ENCODE assay signal across 1 cellular context in genomic region chrX:119155416-119156035, GRCh38.
A peak's percentile ranks its signal among the peaks of the same experiment; 100 is the strongest.
TF ChIP-seq lines count a peak whose summit lies in the region.

No MANE protein-coding gene starts in this region.

TF ChIP-seq in K562, 482 proteins besides CTCF, POLR2A, EP300 and RAD21 (continued from another document):
- TF ChIP-seq VEZF1 (CRISPR knock-in tag; IDR thresholded peaks at IDR 0.05) (peak; percentile 44; the same call in 1 of the 2 replicates), CBFA2T3 (IDR thresholded peaks at IDR 0.05) (0 out of 2 replicates have a peak, but pooled peaks have one; percentile 5), MAFK (IDR thresholded peaks at IDR 0.05; ENCODE audit: low read length) (peak; percentile 38; the same call in 1 of the 2 replicates), RCOR1 (IDR thresholded peaks at IDR 0.05; ENCODE audit: borderline replicate concordance in 1 of 2, low read depth in 2 of 2, low read length in 2 of 2) (0 out of 4 replicates have a peak, but pooled peaks of 1 of the 2 experiments have one; percentile 27), CEBPG (CRISPR knock-in tag; IDR thresholded peaks at IDR 0.05) (0 out of 2 replicates have a peak, but pooled peaks have one; percentile 36), CEBPG (tag; conservative IDR thresholded peaks at IDR 0.05 in 1 of 2, IDR thresholded peaks at IDR 0.05 in 1 of 2) (peak; percentile 50 to 92; a peak in 3 of 4 replicates), NCOA1 (IDR thresholded peaks at IDR 0.05; ENCODE audit: low read depth) (no peak), NFE2 (IDR thresholded peaks at IDR 0.05; ENCODE audit: low read depth) (peak; percentile 56), POLR3A (IDR thresholded peaks at IDR 0.05; ENCODE audit: borderline replicate concordance, extremely low read depth, insufficient read depth, insufficient read length) (no peak), ARID1B (IDR thresholded peaks at IDR 0.05) (peak; percentile 26; the same call in 1 of the 2 replicates), ATF2 (CRISPR knock-in tag; IDR thresholded peaks at IDR 0.05) (no peak), ATF3 (IDR thresholded peaks at IDR 0.05) (peak; percentile 57; the same call in 1 of the 2 replicates), ATF3 (CRISPR knock-in tag; conservative IDR thresholded peaks at IDR 0.05) (no peak), ZNF263 (CRISPR knock-in tag; IDR thresholded peaks at IDR 0.05; ENCODE audit: borderline replicate concordance) (peak; percentile 90), SRSF7 (optimal IDR thresholded peaks at IDR 0.05; ENCODE audit: low read depth, low read length) (no peak), TRIM24 (IDR thresholded peaks at IDR 0.05) (peak in 1 of 2 experiments; percentile 13; a peak in 1 of 4 replicates), CEBPB (tag; IDR thresholded peaks at IDR 0.05) (peak; percentile 88), NFIC (IDR thresholded peaks at IDR 0.05) (no peak)
